Comparison of ENCODE assay signal across 10 cellular contexts in genomic region chr6:152300517-152300916, GRCh38.
DNase-seq lines count a peak whose midpoint lies in the region; ATAC-seq and TF ChIP-seq lines count a peak whose summit lies in the region.
"Had no signal": no experiment of that assay in that cellular context is flagged by ENCODE, and none has a peak within 500 bp of the region (broad histone marks: within the 10 kb centered on the region; RNA-seq: fewer than 3 reads in every experiment).

No MANE protein-coding gene starts in this region.

- no peaks in the 10 kb centered on the region for H4K20me1 ChIP-seq in PC-9 (ENCODE audit: insufficient read depth)

- 0 out of 2 replicates have a peak overlapping the region, but pooled peaks have one; percentile 12 for H2AFZ ChIP-seq in PC-9

- peak overlapping the region; percentile 33 for H3K9ac ChIP-seq in endocrine pancreas (ENCODE audit: control insufficient read depth, insufficient read depth, low read length)
- H3K9ac ChIP-seq in rectal smooth muscle tissue (ENCODE audit: low read length) = no peak overlapping the region

- no peaks in the 10 kb centered on the region for H3K79me2 ChIP-seq in PC-9 (ENCODE audit: low read depth)

- no TSS peak for BruUV-seq in PC-9 (replicated peaks; lab: Mats Ljungman, UMichigan)

- no peaks in the 10 kb centered on the region for H3K36me3 ChIP-seq in PC-9 (ENCODE audit: low read depth)
- H3K36me3 ChIP-seq in endocrine pancreas (ENCODE audit: control insufficient read depth, insufficient read depth, low read length) = no peaks in the 10 kb centered on the region
- H3K36me3 ChIP-seq in rectal smooth muscle tissue (ENCODE audit: control insufficient read depth, insufficient read depth, low read length) = no peaks in the 10 kb centered on the region

- H3K9me3 ChIP-seq in PC-9 (ENCODE audit: insufficient read depth, low read depth) = no peaks in the 10 kb centered on the region
- H3K9me3 ChIP-seq in endocrine pancreas (ENCODE audit: control insufficient read depth, low read length) = no peaks in the 10 kb centered on the region

- H3K27me3 ChIP-seq in PC-9 (ENCODE audit: insufficient read depth, low read depth) (no peaks in the 10 kb centered on the region), endocrine pancreas (ENCODE audit: control insufficient read depth, insufficient read depth, low read length) (no peaks in the 10 kb centered on the region), rectal smooth muscle tissue (ENCODE audit: control insufficient read depth, insufficient read depth, low read length) (no peaks in the 10 kb centered on the region), foreskin keratinocyte (no peaks in the 10 kb centered on the region)

- CTCF ChIA-PET in PC-9 (lab: Charles Lee) = no interaction called here

- no peak overlapping the region for H3K4me2 ChIP-seq in PC-9

- ATAC-seq in GM18511 (IDR thresholded peaks at IDR 0.05; ENCODE audit: unreplicated experiment) (no peak), GM19397 (IDR thresholded peaks at IDR 0.05; ENCODE audit: unreplicated experiment) (no peak), foreskin keratinocyte (no peak)

- POLR2A ChIA-PET in PC-9 (lab: Charles Lee; ENCODE audit: unreplicated experiment) = no interaction called here

- H3F3A ChIP-seq in PC-9 (ENCODE audit: insufficient read depth, low read depth) = no peaks in the 10 kb centered on the region

- TF ChIP-seq CTCF in GM12865 (IDR thresholded peaks at IDR 0.05; ENCODE audit: insufficient read depth, low read depth, low read length, missing control alignments) (no peak), PC-9 (conservative IDR thresholded peaks at IDR 0.05) (no peak), foreskin keratinocyte (conservative IDR thresholded peaks at IDR 0.05) (no peak)

- H3K27ac ChIP-seq in PC-9 (no peak overlapping the region), rectal smooth muscle tissue (ENCODE audit: low read depth, low read length) (no peak overlapping the region), foreskin keratinocyte (no peak overlapping the region)

- H3K4me1 ChIP-seq in PC-9 (replicated peaks; ENCODE audit: insufficient read depth) (no peaks in the 10 kb centered on the region), endocrine pancreas (ENCODE audit: control insufficient read depth, insufficient read depth, low read length) (peaks cover 47% of the 10 kb centered on the region), rectal smooth muscle tissue (ENCODE audit: control insufficient read depth, insufficient read depth, low read length) (no peaks in the 10 kb centered on the region), foreskin keratinocyte (peaks cover 3% of the 10 kb centered on the region)

- intact Hi-C loops in PC-9 (cut with micrococcal nuclease; ENCODE audit: unreplicated experiment) = no loop called here

- H3K4me3 ChIP-seq in GM12865 (ENCODE audit: low read depth, low read length) = peak overlapping the region; percentile 66
- no peak overlapping the region for H3K4me3 ChIP-seq in PC-9
- H3K4me3 ChIP-seq in endocrine pancreas (ENCODE audit: control insufficient read depth, insufficient read depth, low read length) = peak overlapping the region; percentile 99
- H3K4me3 ChIP-seq in rectal smooth muscle tissue (ENCODE audit: low read length) = peak overlapping the region; percentile 13

- H3K9me2 ChIP-seq in PC-9 (ENCODE audit: insufficient read depth) = no peaks in the 10 kb centered on the region

- peak; percentile 29 for DNase-seq in GM12865 (ENCODE audit: low read depth)
- DNase-seq in PC-9 = no peak
- DNase-seq in NCI-H774 (lab: John Stamatoyannopoulos, UW) = no peak
- no peak for DNase-seq in foreskin keratinocyte
- DNase-seq: GDM1, NCI-H2171 had no signal
